Comparison of ENCODE assay signal across 11 cellular contexts in genomic region chr3:128432301-128432897, GRCh38. TPM values are rescaled to one million over a fixed set of nuclear protein-coding genes. Genes with fewer than 3 reads are reported as not detected.
DNase-seq lines count a peak whose midpoint lies in the region; ATAC-seq, FAIRE-seq and TF ChIP-seq lines count a peak whose summit lies in the region.
"Had no signal": no experiment of that assay in that cellular context is flagged by ENCODE, and none has a peak within 500 bp of the region (broad histone marks: within the 10 kb centered on the region; RNA-seq: fewer than 3 reads in every experiment).

No MANE protein-coding gene starts in this region.

- H3K4me3 Mint-ChIP-seq in glutamatergic neuron (ENCODE audit: unreplicated experiment), result peak overlapping the region; percentile 81

- no peak for TF ChIP-seq CTCF in glutamatergic neuron (IDR thresholded peaks at IDR 0.05; ENCODE audit: partially characterized antibody, unreplicated experiment)

- ATAC-seq in sciatic nerve (no peak), GM21360 (IDR thresholded peaks at IDR 0.05; ENCODE audit: unreplicated experiment) (no peak)

- peaks cover 15% of the 10 kb centered on the region for H3K9me3 Mint-ChIP-seq in glutamatergic neuron (ENCODE audit: unreplicated experiment)

- no peaks in the 10 kb centered on the region for H3K36me3 Mint-ChIP-seq in glutamatergic neuron (ENCODE audit: unreplicated experiment)

- FAIRE-seq in urothelium cell line (lab: Jason Lieb, UNC), result no peak

- DNase-seq in DMS79 (lab: John Stamatoyannopoulos, UW) (peak; percentile 13), NCI-H2196 treated with DMSO at 0.1 percent for 48 hours (lab: John Stamatoyannopoulos, UW; ENCODE audit: unreplicated experiment) (peak; percentile 43), glutamatergic neuron (peak; percentile 39), posterior vena cava (ENCODE audit: low spot score) (peak; percentile 80), inferior parietal cortex (ENCODE audit: extremely low spot score) (no peak), sciatic nerve (ENCODE audit: low spot score) (no peak), urothelium cell line (ENCODE audit: low spot score) (no peak)
- DNase-seq: activated naive CD4-positive, alpha-beta T cell treated with Interleukin-2 at 50 U/mL for 16 hours; stimulated activated CD4-positive, alpha-beta T cell treated with anti-CD3 and anti-CD28 coated beads, Interleukin-2, amount 100 ng/mL, for 24 hours; SW 1271 had no signal

- H3K27me3 Mint-ChIP-seq in glutamatergic neuron (ENCODE audit: unreplicated experiment), result peaks cover 17% of the 10 kb centered on the region

- intact Hi-C loops in posterior vena cava (cut with DNase I) (no loop called here), sciatic nerve (cut with DNase I) (no loop called here)

- no peak overlapping the region for H3K27ac Mint-ChIP-seq in glutamatergic neuron (ENCODE audit: unreplicated experiment)

- H3K4me1 Mint-ChIP-seq in glutamatergic neuron (ENCODE audit: low read depth, unreplicated experiment), result peaks cover 16% of the 10 kb centered on the region

RNA-seq across cellular contexts. Expression of gene DNAJB8, which starts 34.3 kb away (rescaled TPM):
- total RNA-seq in glutamatergic neuron (ENCODE audit: unreplicated experiment), result not detected
- total RNA-seq in posterior vena cava, result not detected
- total RNA-seq in sciatic nerve, result not detected

Comparison
In these comparisons a context has a peak if more than half of its experiments do, and no peak if none do; other contexts are left out.
1. DNase-seq: peak in DMS79 (single experiment), NCI-H2196 treated with DMSO at 0.1 percent for 48 hours (single experiment), glutamatergic neuron (single experiment) and posterior vena cava (single experiment); none in inferior parietal cortex (single experiment), sciatic nerve (single experiment) and urothelium cell line (single experiment).